8 cellular contexts compared by ENCODE assay signal in the genomic region with DNA sequence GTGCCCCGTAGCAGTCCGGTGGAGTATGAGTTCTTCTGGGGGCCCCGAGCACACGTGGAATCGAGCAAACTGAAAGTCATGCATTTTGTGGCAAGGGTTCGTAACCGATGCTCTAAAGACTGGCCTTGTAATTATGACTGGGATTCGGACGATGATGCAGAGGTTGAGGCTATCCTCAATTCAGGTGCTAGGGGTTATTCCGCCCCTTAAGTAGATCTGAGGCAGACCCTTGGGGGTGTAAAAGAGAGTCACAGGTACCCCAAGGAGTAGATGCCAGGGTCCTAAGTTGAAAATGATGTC. TPM values are rescaled to one million over a fixed set of nuclear protein-coding genes. Genes with fewer than 3 reads are reported as not detected.
DNase-seq lines count a peak whose midpoint lies in the region; ATAC-seq and TF ChIP-seq lines count a peak whose summit lies in the region.

No MANE protein-coding gene starts in this region.

- H3K27ac ChIP-seq in cardiac muscle cell (no peak overlapping the region), adrenal gland (peak overlapping the region in 1 of 5 donors; percentile 83), lower lobe of right lung (peak overlapping the region; percentile 82), transverse colon (peak overlapping the region; percentile 87 to 92 (median 88))

- TF ChIP-seq POLR2A in adrenal gland (IDR thresholded peaks at IDR 0.05) (no peak), transverse colon (IDR thresholded peaks at IDR 0.05) (no peak)

- ATAC-seq in Right ventricle myocardium inferior, result no peak
- no peak for ATAC-seq in lower lobe of right lung
- no peak for ATAC-seq in GM18861 (IDR thresholded peaks at IDR 0.05; ENCODE audit: unreplicated experiment)

- H3K27me3 ChIP-seq in cardiac muscle cell (no peaks in the 10 kb centered on the region), adrenal gland (no peaks in the 10 kb centered on the region), lower lobe of right lung (ENCODE audit: low read depth) (no peaks in the 10 kb centered on the region), transverse colon (no peaks in the 10 kb centered on the region)

- in situ Hi-C loops in transverse colon (cut with MboI; ENCODE audit: low pct_ligation_motif_present in 1 of 4, low pct_unique_long_range_greater_than_20kb in 1 of 4, low sequenced_read_pairs in 3 of 4), result no loop called here

- 0 to 44% (median 20%) methylated on average over 4 to 10 of the region's 10 CpGs for WGBS in adrenal gland, 4 donors
- WGBS in transverse colon (ENCODE audit: low coverage in 1 of 2), 2 donors, result 39% methylated on average over 10 of the region's 10 CpGs; no CpG with 5 or more reads in 1 of the 2 donors

- H3K4me1 ChIP-seq in cardiac muscle cell (ENCODE audit: low read depth) (no peaks in the 10 kb centered on the region), adrenal gland (replicated peaks in 1 of 2) (no peaks in the 10 kb centered on the region), lower lobe of right lung (peaks cover 8% of the 10 kb centered on the region), transverse colon (no peaks in the 10 kb centered on the region)

- H3K36me3 ChIP-seq in cardiac muscle cell (no peaks in the 10 kb centered on the region), adrenal gland (replicated peaks in 1 of 2) (no peaks in the 10 kb centered on the region), lower lobe of right lung (no peaks in the 10 kb centered on the region), transverse colon (no peaks in the 10 kb centered on the region)

- TF ChIP-seq CTCF in cardiac muscle cell (IDR thresholded peaks at IDR 0.05; ENCODE audit: low read depth, low read length), result no peak
- TF ChIP-seq CTCF in adrenal gland (IDR thresholded peaks at IDR 0.05), result no peak
- no peak for TF ChIP-seq CTCF in lower lobe of right lung (IDR thresholded peaks at IDR 0.05)
- TF ChIP-seq CTCF in transverse colon (IDR thresholded peaks at IDR 0.05), result no peak

- no peak for TF ChIP-seq EP300 in transverse colon (IDR thresholded peaks at IDR 0.05; ENCODE audit: low read depth)

- H3K9me3 ChIP-seq in cardiac muscle cell (ENCODE audit: low read depth) (no peaks in the 10 kb centered on the region), adrenal gland (replicated peaks in 1 of 3) (no peaks in the 10 kb centered on the region), lower lobe of right lung (no peaks in the 10 kb centered on the region), transverse colon (no peaks in the 10 kb centered on the region)

- DNase-seq in cardiac muscle cell (ENCODE audit: low read depth in 1 of 2, low spot score in 1 of 2) (no peak), Right ventricle myocardium inferior (ENCODE audit: missing footprints) (no peak), adrenal gland (no peak), lower lobe of right lung (no peak), transverse colon (no peak), DMS79 treated with DMSO at 0.1 percent for 48 hours (lab: John Stamatoyannopoulos, UW) (no peak), kidney tubule cell (ENCODE audit: low spot score) (no peak)

- intact Hi-C loops in Right ventricle myocardium inferior (cut with DNase I), result no loop called here
- intact Hi-C loops in adrenal gland (cut with DNase I), result no loop called here
- intact Hi-C loops in lower lobe of right lung (cut with DNase I), result no loop called here
- intact Hi-C loops in transverse colon (cut with DNase I; ENCODE audit: low total_unique reads), result no loop called here

- H3K4me3 ChIP-seq in cardiac muscle cell (peak overlapping the region; percentile 56), adrenal gland (peak overlapping the region in 3 of 4 donors; percentile 26 to 70 (median 60)), lower lobe of right lung (peak overlapping the region; percentile 73), transverse colon (peak overlapping the region; percentile 49 to 74 (median 61))

RNA-seq across cellular contexts. Expression of a gene that starts 0.8 kb away (rescaled TPM):
- 65.7 and 88.9 TPM in 2 replicates for total RNA-seq in cardiac muscle cell
- 80.4 and 86.7 TPM in 2 replicates for polyA plus RNA-seq in cardiac muscle cell
- 11.1 TPM for total RNA-seq in Right ventricle myocardium inferior
- total RNA-seq in adrenal gland, result 10 to 100 TPM; 16.8 to 47.9 (median 25.7) TPM
- 10 to 100 TPM in 2 of 3 donors, 1 to 10 TPM in 1; 8.4 to 32.3 (median 15.7) TPM for polyA plus RNA-seq in adrenal gland
- total RNA-seq in lower lobe of right lung, result 25.6 TPM
- 10 to 100 TPM in 1 of 4 donors, 1 to 10 TPM in 3; 3.0 to 10.6 (median 7.1) TPM for total RNA-seq in transverse colon

RNA-seq across cellular contexts. Expression of a gene that starts 36.9 kb away (rescaled TPM):
- 4.8 and 7.3 TPM in 2 replicates for total RNA-seq in cardiac muscle cell
- polyA plus RNA-seq in cardiac muscle cell, result 1.4 and 2.6 TPM in 2 replicates
- 1.2 TPM for total RNA-seq in Right ventricle myocardium inferior
- 10 to 100 TPM in 2 of 8 donors, 1 to 10 TPM in 6; 2.5 to 13.4 (median 6.1) TPM for total RNA-seq in adrenal gland
- polyA plus RNA-seq in adrenal gland, result 1 to 10 TPM; 1.8 to 6.1 (median 2.0) TPM
- 4.2 TPM for total RNA-seq in lower lobe of right lung
- total RNA-seq in transverse colon, result under 1 TPM in 2 of 4 donors, not detected in 2; 0.64 to 0.68 TPM
